ENCODE assay signal across 7 cellular contexts in the genomic region with DNA sequence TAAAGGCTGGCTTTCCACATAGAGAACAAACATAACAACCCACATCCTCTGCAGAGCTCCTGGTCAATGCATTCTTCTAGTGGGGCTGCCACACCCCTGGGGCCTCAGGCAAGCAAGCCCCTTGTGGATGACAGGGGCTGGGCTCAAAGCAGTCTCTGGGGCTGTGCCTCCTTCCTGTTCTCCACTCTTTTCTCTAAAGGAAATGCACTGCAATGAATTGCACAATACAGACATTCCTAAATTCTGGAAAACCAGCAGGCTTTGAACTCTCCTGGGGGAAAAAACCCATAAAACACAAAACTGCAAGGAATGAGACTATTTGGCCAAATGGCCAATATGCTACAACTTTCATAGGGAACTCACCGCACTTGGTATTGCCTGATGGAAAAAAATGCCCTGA.
DNase-seq lines count a peak whose midpoint lies in the region; ATAC-seq and TF ChIP-seq lines count a peak whose summit lies in the region.
"Not testable (repeated sequence)": the region's sequence is repeated elsewhere in the genome, so short reads cannot be mapped to it uniquely, and the experiment has no call there.

No MANE protein-coding gene starts in this region.

- not testable (repeated sequence) for ATAC-seq in body of pancreas, left lung

- peak overlapping the region; percentile 67 for H3K27ac ChIP-seq in Karpas-422 (ENCODE audit: low read length)
- H3K27ac ChIP-seq in SK-N-MC = peak overlapping the region; percentile 74; the same call in 1 of the 2 replicates
- H3K27ac ChIP-seq in body of pancreas = peak overlapping the region in 3 of 4 donors; percentile 58 to 77 (median 68)
- H3K27ac ChIP-seq in left lung = peak overlapping the region; percentile 2 to 37
- H3K27ac ChIP-seq in sigmoid colon = peak overlapping the region; percentile 39 to 70 (median 64)

- TF ChIP-seq CTCF in body of pancreas (IDR thresholded peaks at IDR 0.05); left lung (IDR thresholded peaks at IDR 0.05); sigmoid colon (IDR thresholded peaks at IDR 0.05): not testable (repeated sequence)

- H4K20me1 ChIP-seq in Karpas-422 (ENCODE audit: insufficient read depth, low read depth, low read length) = not testable (repeated sequence)

- H3K79me2 ChIP-seq in Karpas-422 (ENCODE audit: low read length) = peaks cover 23% of the 10 kb centered on the region

- not testable (repeated sequence) for TF ChIP-seq POLR2A in body of pancreas (IDR thresholded peaks at IDR 0.05); sigmoid colon (IDR thresholded peaks at IDR 0.05)

- intact Hi-C loops in body of pancreas (cut with DNase I); left lung (cut with DNase I); sigmoid colon (cut with DNase I): not testable (repeated sequence)

- H3K27me3 ChIP-seq in Karpas-422 (ENCODE audit: low read length); body of pancreas; left lung; sigmoid colon: not testable (repeated sequence)

- H2AFZ ChIP-seq in Karpas-422 (ENCODE audit: low read length) = not testable (repeated sequence)

- H3K4me1 ChIP-seq in Karpas-422 (ENCODE audit: low read length) (peaks cover 22% of the 10 kb centered on the region), sigmoid colon (peaks cover 0 to 12% (median 5%) of the 10 kb centered on the region in 4 donors)
- H3K4me1 ChIP-seq in body of pancreas, left lung: not testable (repeated sequence)

- H3K9me2 ChIP-seq in Karpas-422 (replicated peaks; ENCODE audit: insufficient read depth, low read length) = not testable (repeated sequence)

- TF ChIP-seq EP300 in sigmoid colon (IDR thresholded peaks at IDR 0.05) = not testable (repeated sequence)

- not testable (repeated sequence) for H3K4me3 ChIP-seq in Karpas-422 (ENCODE audit: low read length); SK-N-MC; body of pancreas; left lung; sigmoid colon

- peak overlapping the region; percentile 51 for H3K4me2 ChIP-seq in Karpas-422 (ENCODE audit: low read depth, low read length, poor library complexity, severe bottlenecking)

- H3K9me3 ChIP-seq in Karpas-422 (ENCODE audit: low read length); SK-N-MC (ENCODE audit: low read depth, low read length); body of pancreas; left lung; sigmoid colon: not testable (repeated sequence)

- WGBS in body of pancreas, 2 donors = 68 to 75% methylated on average over 1 of the region's 1 CpG
- WGBS in sigmoid colon, 2 donors = 79 to 98% methylated on average over 1 of the region's 1 CpG

- H3K36me3 ChIP-seq in Karpas-422 (ENCODE audit: insufficient read depth, low read length); SK-N-MC (ENCODE audit: insufficient read depth, low read length); body of pancreas (replicated peaks in 1 of 2; ENCODE audit: insufficient read depth in 1 of 2, low read depth in 2 of 2); left lung; sigmoid colon: not testable (repeated sequence)

- H3K9ac ChIP-seq in Karpas-422 (ENCODE audit: low read length); SK-N-MC (ENCODE audit: insufficient read length): not testable (repeated sequence)

- DNase-seq in ELR (ENCODE audit: low read depth) = peak; percentile 67
- peak; percentile 46 for DNase-seq in Karpas-422
- DNase-seq in SK-N-MC (ENCODE audit: low read depth, low spot score); body of pancreas; sigmoid colon: not testable (repeated sequence)
- DNase-seq in fibroblast of peridontal ligament (ENCODE audit: extremely low read depth) = peak; percentile 87
- DNase-seq in left lung = peak in 1 of 2 donors; percentile 25

Comparison
In these comparisons a context has a peak if more than half of its experiments do, and no peak if none do; other contexts are left out.
1. H3K27ac ChIP-seq: peak in every context shown above with its lines; median percentile 74 in SK-N-MC; 68 in body of pancreas; 67 in Karpas-422; 64 in sigmoid colon; 20 in left lung.